ENCODE assay signal across 22 cellular contexts in genomic region chr13:44207476-44207875, GRCh38.
"Had no signal": no experiment of that assay in that cellular context is flagged by ENCODE, and none has a peak within 500 bp of the region (broad histone marks: within the 10 kb centered on the region; RNA-seq: fewer than 3 reads in every experiment).

No MANE protein-coding gene starts in this region.

- ATAC-seq: activated T-helper 17 cell treated with anti-CD3 and anti-CD28 coated beads, Interleukin-2, amount 50 U/mL, for 72 hours had no signal

- H3K4me3 ChIP-seq: PC-9, SK-N-MC had no signal

- H3K27ac Mint-ChIP-seq: activated CD4-positive, alpha-beta memory T cell treated with anti-CD3 and anti-CD28 coated beads for 36 hours; activated CD4-positive, alpha-beta T cell treated with anti-CD3 and anti-CD28 coated beads, Interleukin-2, amount 10 ng/mL, durations not matched to agents 7 days and 5 days; activated naive CD4-positive, alpha-beta T cell treated with anti-CD3 and anti-CD28 coated beads for 36 hours; activated naive CD8-positive, alpha-beta T cell; activated T-helper 17 cell treated with anti-CD3 and anti-CD28 coated beads, Interleukin-2, amount 50 U/mL, for 72 hours; brain had no signal

- H3K4me1 Mint-ChIP-seq: activated CD4-positive, alpha-beta T cell treated with anti-CD3 and anti-CD28 coated beads, Interleukin-2, amount 10 ng/mL, durations not matched to agents 7 days and 5 days; activated T-helper 17 cell treated with anti-CD3 and anti-CD28 coated beads, Interleukin-2, amount 50 U/mL, for 72 hours had no signal

- H3K4me3 Mint-ChIP-seq: activated CD4-positive, alpha-beta memory T cell treated with anti-CD3 and anti-CD28 coated beads for 36 hours; activated CD4-positive, alpha-beta T cell treated with anti-CD3 and anti-CD28 coated beads, Interleukin-2, amount 10 ng/mL, durations not matched to agents 7 days and 5 days; activated naive CD4-positive, alpha-beta T cell treated with anti-CD3 and anti-CD28 coated beads for 36 hours; activated naive CD8-positive, alpha-beta T cell; activated T-helper 17 cell treated with anti-CD3 and anti-CD28 coated beads, Interleukin-2, amount 50 U/mL, for 72 hours; brain had no signal

- H3K4me2 ChIP-seq: PC-9 had no signal

- DNase-seq: activated CD4-positive, alpha-beta memory T cell treated with anti-CD3 and anti-CD28 coated beads for 36 hours; activated CD4-positive, alpha-beta T cell treated with anti-CD3 and anti-CD28 coated beads, Interleukin-2, amount 10 ng/mL, durations not matched to agents 7 days and 5 days; activated CD4-positive, CD25-positive, alpha-beta regulatory T cell; activated CD8-positive, alpha-beta memory T cell treated with anti-CD3 and anti-CD28 coated beads for 24 hours; activated gamma-delta T cell; activated naive CD4-positive, alpha-beta T cell treated with anti-CD3 and anti-CD28 coated beads for 36 hours; activated T-cell treated with anti-CD3 and anti-CD28 coated beads for 4 hours; activated T-cell treated with anti-CD3 and anti-CD28 coated beads, Interleukin-2, amount 50 U/mL, for 48 hours; amygdala; cerebellar nuclear complex; NCI-H1105 treated with DMSO at 0.1 percent for 48 hours; NCI-H1436 treated with DMSO at 0.1 percent for 48 hours; NCI-H187; NCI-H2081; NCI-H510A treated with DMSO at 0.1 percent for 48 hours; PC-9; T-helper 1 cell had no signal

- H2AFZ ChIP-seq: PC-9 had no signal

- H3K27ac ChIP-seq: PC-9, SK-N-MC, VCaP had no signal
